8 cellular contexts compared by ENCODE assay signal in genomic region chr12:132449565-132450390, GRCh38. TPM values are rescaled to one million over a fixed set of nuclear protein-coding genes. Genes with fewer than 3 reads are reported as not detected.
A peak's percentile ranks its signal among the peaks of the same experiment; 100 is the strongest.
DNase-seq lines count a peak whose midpoint lies in the region; ATAC-seq and TF ChIP-seq lines count a peak whose summit lies in the region.

No MANE protein-coding gene starts in this region.

- H3K4me1 Mint-ChIP-seq in activated T-helper 1 cell treated with anti-CD3 and anti-CD28 coated beads, Interleukin-12 subunit alpha, Interleukin-12 subunit beta, Interleukin-2, Interleukin-4 antibody, amounts not matched to agents 30 ng/mL and 10 ng/mL and 1 ng/mL, durations not matched to agents 14 hours and 24 hours and 36 hours (ENCODE audit: low read depth): peaks cover 23% of the 10 kb centered on the region

- H3K27ac Mint-ChIP-seq in activated T-helper 1 cell treated with anti-CD3 and anti-CD28 coated beads, Interleukin-12 subunit alpha, Interleukin-12 subunit beta, Interleukin-2, Interleukin-4 antibody, amounts not matched to agents 30 ng/mL and 10 ng/mL and 1 ng/mL, durations not matched to agents 14 hours and 24 hours and 36 hours: peak overlapping the region; percentile 67

- peaks cover 2% of the 10 kb centered on the region for H3K36me3 Mint-ChIP-seq in activated T-helper 1 cell treated with anti-CD3 and anti-CD28 coated beads, Interleukin-12 subunit alpha, Interleukin-12 subunit beta, Interleukin-2, Interleukin-4 antibody, amounts not matched to agents 30 ng/mL and 10 ng/mL and 1 ng/mL, durations not matched to agents 14 hours and 24 hours and 36 hours (ENCODE audit: low read depth)

- no peaks in the 10 kb centered on the region for H3K9me3 Mint-ChIP-seq in activated T-helper 1 cell treated with anti-CD3 and anti-CD28 coated beads, Interleukin-12 subunit alpha, Interleukin-12 subunit beta, Interleukin-2, Interleukin-4 antibody, amounts not matched to agents 30 ng/mL and 10 ng/mL and 1 ng/mL, durations not matched to agents 14 hours and 24 hours and 36 hours

- no peak overlapping the region for H3K4me3 ChIP-seq in GM12864 (ENCODE audit: low read depth, low read length)

- intact Hi-C loops in activated T-helper 1 cell treated with anti-CD3 and anti-CD28 coated beads, Interleukin-12 subunit alpha, Interleukin-12 subunit beta, Interleukin-2, Interleukin-4 antibody, amounts not matched to agents 30 ng/mL and 10 ng/mL and 1 ng/mL, durations not matched to agents 14 hours and 24 hours and 36 hours (cut with micrococcal nuclease): no loop called here

- H3K4me3 Mint-ChIP-seq in activated T-helper 1 cell treated with anti-CD3 and anti-CD28 coated beads, Interleukin-12 subunit alpha, Interleukin-12 subunit beta, Interleukin-2, Interleukin-4 antibody, amounts not matched to agents 30 ng/mL and 10 ng/mL and 1 ng/mL, durations not matched to agents 14 hours and 24 hours and 36 hours: no peak overlapping the region

- ATAC-seq in GM19395 (IDR thresholded peaks at IDR 0.05; ENCODE audit: unreplicated experiment): peak; percentile 77
- ATAC-seq in HG03045 (IDR thresholded peaks at IDR 0.05; ENCODE audit: unreplicated experiment): peak; percentile 33
- ATAC-seq in HG03457 (IDR thresholded peaks at IDR 0.05; ENCODE audit: unreplicated experiment): no peak

- TF ChIP-seq CTCF in GM12864 (IDR thresholded peaks at IDR 0.05; ENCODE audit: low read depth, low read length, missing control alignments): no peak

- DNase-seq in GM12864 (ENCODE audit: low read depth): peak; percentile 94
- DNase-seq in activated T-helper 1 cell treated with anti-CD3 and anti-CD28 coated beads, Interleukin-12 subunit alpha, Interleukin-12 subunit beta, Interleukin-2, Interleukin-4 antibody, amounts not matched to agents 30 ng/mL and 10 ng/mL and 1 ng/mL, durations not matched to agents 14 hours and 24 hours and 36 hours (ENCODE audit: low spot score): no peak
- DNase-seq in DMS79 (lab: John Stamatoyannopoulos, UW): no peak
- no peak for DNase-seq in DMS 273 treated with DMSO at 0.1 percent for 48 hours (lab: John Stamatoyannopoulos, UW)
- DNase-seq in ureter (ENCODE audit: low spot score): no peak

- peaks cover 3% of the 10 kb centered on the region for H3K27me3 Mint-ChIP-seq in activated T-helper 1 cell treated with anti-CD3 and anti-CD28 coated beads, Interleukin-12 subunit alpha, Interleukin-12 subunit beta, Interleukin-2, Interleukin-4 antibody, amounts not matched to agents 30 ng/mL and 10 ng/mL and 1 ng/mL, durations not matched to agents 14 hours and 24 hours and 36 hours (ENCODE audit: insufficient read depth)

RNA-seq across cellular contexts. Expression of gene FBRSL1, which starts 40.2 kb away (rescaled TPM):
- 75.8 and 80.2 TPM in 2 replicates for total RNA-seq in activated T-helper 1 cell treated with anti-CD3 and anti-CD28 coated beads, Interleukin-12 subunit alpha, Interleukin-12 subunit beta, Interleukin-2, Interleukin-4 antibody, amounts not matched to agents 30 ng/mL and 10 ng/mL and 1 ng/mL, durations not matched to agents 14 hours and 24 hours and 36 hours
- 68.7 TPM for total RNA-seq in ureter
